Comparison of ENCODE assay signal across 20 cellular contexts in the genomic region with DNA sequence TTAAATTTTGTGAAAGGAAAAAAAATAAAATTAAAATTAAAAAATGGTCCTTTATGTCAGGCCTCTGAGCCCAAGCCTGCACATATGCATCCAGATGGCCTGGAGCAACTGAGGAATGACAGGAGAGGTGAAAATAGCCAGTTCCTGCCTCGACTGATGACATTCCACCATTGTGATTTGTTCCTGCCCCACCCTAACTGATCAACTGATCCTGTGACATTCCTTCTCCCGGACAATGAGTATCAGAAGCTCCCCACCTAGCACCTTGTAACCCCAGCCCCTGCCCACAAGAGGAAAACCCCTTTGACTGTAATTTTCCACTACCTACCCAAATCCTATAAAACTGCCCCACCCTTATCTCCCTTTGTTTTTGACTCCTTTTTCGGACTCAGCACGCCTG.
DNase-seq lines count a peak whose midpoint lies in the region; TF ChIP-seq lines count a peak whose summit lies in the region.
"Had no signal": no experiment of that assay in that cellular context is flagged by ENCODE, and none has a peak within 500 bp of the region (broad histone marks: within the 10 kb centered on the region; RNA-seq: fewer than 3 reads in every experiment).

No MANE protein-coding gene starts in this region.

- POLR2A ChIA-PET in MCF 10A (lab: Yijun Ruan, JAX), result no interaction called here

- H3K4me2 ChIP-seq in mammary epithelial cell (ENCODE audit: insufficient read depth, low read depth, low read length) (no peak overlapping the region), mesendoderm (ENCODE audit: low read length) (no peak overlapping the region), neural progenitor cell (no peak overlapping the region)
- H3K4me2 ChIP-seq: A549; BLaER1 treated with 17β-estradiol and CSF1 and Interleukin-3, amounts not matched to agents 10 nM and 100 nM had no signal

- no peak overlapping the region for H2BK5ac ChIP-seq in mesendoderm (ENCODE audit: low read length)

- dilution Hi-C loops in mammary epithelial cell (cut with HindIII; ENCODE audit: low sequenced_read_pairs), result no loop called here

- H3K23ac ChIP-seq in mesendoderm (ENCODE audit: low read length), result no peak overlapping the region

- CTCF ChIA-PET in mammary epithelial cell (lab: Charles Lee; ENCODE audit: low non-redundant PET), result no interaction called here
- CTCF ChIA-PET in MCF 10A (lab: Yijun Ruan, JAX), result no interaction called here

- intact Hi-C loops in mammary epithelial cell (cut with micrococcal nuclease), result no loop called here
- intact Hi-C loops in MCF 10A (cut with micrococcal nuclease), result no loop called here

- no peak overlapping the region for H3K27ac Mint-ChIP-seq in MCF 10A (ENCODE audit: low read depth, unreplicated experiment)
- H3K27ac Mint-ChIP-seq in endodermal cell, result no peak overlapping the region
- no peak overlapping the region for H3K27ac Mint-ChIP-seq in neural progenitor cell
- H3K27ac Mint-ChIP-seq: B cell; CD4-positive, alpha-beta T cell; CD8-positive, alpha-beta T cell had no signal

- in situ Hi-C loops in mammary epithelial cell (cut with MboI; ENCODE audit: low sequenced_read_pairs in 2 of 2), result no loop called here

- H4K20me1 ChIP-seq in mammary epithelial cell (ENCODE audit: insufficient read depth, low read length) (no peaks in the 10 kb centered on the region), neural progenitor cell (ENCODE audit: low read depth) (no peaks in the 10 kb centered on the region)
- H4K20me1 ChIP-seq: BLaER1 treated with 17β-estradiol and CSF1 and Interleukin-3, amounts not matched to agents 10 nM and 100 nM had no signal

- H3K9me3 ChIP-seq in mammary epithelial cell (replicated peaks; ENCODE audit: insufficient read depth, low read length), result no peaks in the 10 kb centered on the region
- no peaks in the 10 kb centered on the region for H3K9me3 ChIP-seq in endodermal cell (ENCODE audit: control insufficient read depth, low read length)
- no peaks in the 10 kb centered on the region for H3K9me3 ChIP-seq in neural progenitor cell (ENCODE audit: low read depth)
- H3K9me3 ChIP-seq: A549; BLaER1 treated with 17β-estradiol and CSF1 and Interleukin-3, amounts not matched to agents 10 nM and 100 nM had no signal

- H3K36me3 Mint-ChIP-seq in MCF 10A (ENCODE audit: insufficient read depth, unreplicated experiment), result no peaks in the 10 kb centered on the region
- no peaks in the 10 kb centered on the region for H3K36me3 Mint-ChIP-seq in endodermal cell (ENCODE audit: low read depth)
- no peaks in the 10 kb centered on the region for H3K36me3 Mint-ChIP-seq in neural progenitor cell
- H3K36me3 Mint-ChIP-seq: CD8-positive, alpha-beta T cell had no signal

- peaks cover 4% of the 10 kb centered on the region for H3K4me1 ChIP-seq in mammary epithelial cell (ENCODE audit: insufficient read depth, low read length)
- H3K4me1 ChIP-seq in endodermal cell (ENCODE audit: control insufficient read depth, insufficient read depth, low read length), result no peaks in the 10 kb centered on the region
- peaks cover 3% of the 10 kb centered on the region for H3K4me1 ChIP-seq in mesendoderm (ENCODE audit: control insufficient read depth, low read depth, low read length)
- H3K4me1 ChIP-seq in neural progenitor cell, result peaks cover 5% of the 10 kb centered on the region
- H3K4me1 ChIP-seq: A549 had no signal

- BruUV-seq in mammary epithelial cell (replicated peaks; lab: Mats Ljungman, UMichigan), result no TSS peak
- no TSS peak for BruUV-seq in MCF 10A (replicated peaks; lab: Mats Ljungman, UMichigan)

- DNase-seq in mammary epithelial cell (no peak), MCF 10A (ENCODE audit: unreplicated experiment) (no peak), endodermal cell (peak; percentile 40), mesendoderm (peak; percentile 81), neural progenitor cell (ENCODE audit: low spot score) (no peak), COLO829 (ENCODE audit: low spot score) (no peak)
- DNase-seq: AML-193; CD4-positive, alpha-beta T cell; CD8-positive, alpha-beta T cell; COR-L47; DMS153; DMS79; DND-41; EL; GF-D8 had no signal

- H3K79me1 ChIP-seq in mesendoderm (ENCODE audit: low read length), result no peaks in the 10 kb centered on the region

- no peak overlapping the region for H3K4me3 Mint-ChIP-seq in MCF 10A (ENCODE audit: unreplicated experiment)
- no peak overlapping the region for H3K4me3 Mint-ChIP-seq in endodermal cell
- H3K4me3 Mint-ChIP-seq in neural progenitor cell, result no peak overlapping the region
- H3K4me3 Mint-ChIP-seq: B cell; CD4-positive, alpha-beta T cell; CD8-positive, alpha-beta T cell had no signal

- H3K9me3 Mint-ChIP-seq in MCF 10A (ENCODE audit: unreplicated experiment) (peaks cover 7% of the 10 kb centered on the region), endodermal cell (peaks cover 6% of the 10 kb centered on the region), neural progenitor cell (no peaks in the 10 kb centered on the region)

- no peak overlapping the region for H3K9ac ChIP-seq in mammary epithelial cell (ENCODE audit: insufficient read depth, low read length)
- no peak overlapping the region for H3K9ac ChIP-seq in endodermal cell (ENCODE audit: extremely low read depth, low read length, poor library complexity, severe bottlenecking)
- H3K9ac ChIP-seq in mesendoderm (ENCODE audit: low read length), result no peak overlapping the region
- no peak overlapping the region for H3K9ac ChIP-seq in neural progenitor cell
- H3K9ac ChIP-seq: BLaER1 treated with 17β-estradiol and CSF1 and Interleukin-3, amounts not matched to agents 10 nM and 100 nM had no signal

- H2BK120ac ChIP-seq in mesendoderm (ENCODE audit: low read depth, low read length), result no peak overlapping the region

- H4K8ac ChIP-seq in mesendoderm (ENCODE audit: low read depth, low read length), result no peak overlapping the region

- TF ChIP-seq CTCF in mammary epithelial cell (conservative IDR thresholded peaks at IDR 0.05 in 1 of 2, IDR thresholded peaks at IDR 0.05 in 1 of 2; ENCODE audit: extremely low read depth in 1 of 2, insufficient read depth in 1 of 2, low read depth in 1 of 2, low read length in 2 of 2) (no peak), MCF 10A (IDR thresholded peaks at IDR 0.05; ENCODE audit: unreplicated experiment) (no peak), endodermal cell (conservative IDR thresholded peaks at IDR 0.05) (no peak), neural progenitor cell (IDR thresholded peaks at IDR 0.05) (no peak)

- H3K36me3 ChIP-seq in mammary epithelial cell (ENCODE audit: insufficient read depth, low read length), result no peaks in the 10 kb centered on the region
- H3K36me3 ChIP-seq in endodermal cell (ENCODE audit: control insufficient read depth, insufficient read depth, low read length), result no peaks in the 10 kb centered on the region
- H3K36me3 ChIP-seq in mesendoderm (ENCODE audit: control insufficient read depth, insufficient read depth, low read length), result no peaks in the 10 kb centered on the region
- H3K36me3 ChIP-seq in neural progenitor cell, result no peaks in the 10 kb centered on the region
- H3K36me3 ChIP-seq: BLaER1 treated with 17β-estradiol and CSF1 and Interleukin-3, amounts not matched to agents 10 nM and 100 nM had no signal

- H3K27me3 ChIP-seq in mammary epithelial cell (ENCODE audit: insufficient read depth, low read length) (no peaks in the 10 kb centered on the region), endodermal cell (ENCODE audit: control insufficient read depth, insufficient read depth, low read length, poor library complexity, severe bottlenecking) (no peaks in the 10 kb centered on the region), mesendoderm (ENCODE audit: insufficient read depth, low read length, poor library complexity) (no peaks in the 10 kb centered on the region), neural progenitor cell (no peaks in the 10 kb centered on the region)
- H3K27me3 ChIP-seq: BLaER1 treated with 17β-estradiol and CSF1 and Interleukin-3, amounts not matched to agents 10 nM and 100 nM had no signal

- no peak overlapping the region for H3K18ac ChIP-seq in mesendoderm (ENCODE audit: low read length)

- H2AFZ ChIP-seq in mammary epithelial cell (ENCODE audit: low read depth, low read length) (peak overlapping the region; percentile 65), neural progenitor cell (replicated peaks) (no peak overlapping the region)

- H3K79me2 ChIP-seq in mammary epithelial cell (ENCODE audit: insufficient read depth, low read length) (no peaks in the 10 kb centered on the region), mesendoderm (ENCODE audit: control insufficient read depth, insufficient read depth, low read length) (no peaks in the 10 kb centered on the region), neural progenitor cell (ENCODE audit: low read depth) (no peaks in the 10 kb centered on the region)

- H4K5ac ChIP-seq in mesendoderm (ENCODE audit: low read length), result no peak overlapping the region

- H3K27ac ChIP-seq in mammary epithelial cell (ENCODE audit: insufficient read depth, low read depth, low read length) (no peak overlapping the region), endodermal cell (ENCODE audit: low read depth, low read length) (no peak overlapping the region), mesendoderm (ENCODE audit: low read depth, low read length) (no peak overlapping the region), neural progenitor cell (no peak overlapping the region)
- H3K27ac ChIP-seq: 22Rv1; A549; BLaER1 treated with 17β-estradiol and CSF1 and Interleukin-3, amounts not matched to agents 10 nM and 100 nM; C4-2B had no signal

- no peaks in the 10 kb centered on the region for H3K4me1 Mint-ChIP-seq in MCF 10A (ENCODE audit: insufficient read depth, unreplicated experiment)
- H3K4me1 Mint-ChIP-seq in endodermal cell, result peaks cover 43% of the 10 kb centered on the region
- peaks cover 7% of the 10 kb centered on the region for H3K4me1 Mint-ChIP-seq in neural progenitor cell
- H3K4me1 Mint-ChIP-seq: B cell had no signal

- 46% methylated on average over 4 of the region's 4 CpGs for WGBS in mammary epithelial cell (ENCODE audit: low coverage, missing lambda C conversion rate)
- WGBS in endodermal cell (ENCODE audit: insufficient coverage in 1 of 2, insufficient read length in 1 of 2), 2 experiments, result 66 to 81% methylated on average over 3 to 4 of the region's 4 CpGs
- no CpG with 5 or more reads among the region's 4 CpGs for WGBS in mesendoderm (ENCODE audit: extremely low coverage, insufficient coverage, low lambda C conversion rate)

- no peak overlapping the region for H2AK5ac ChIP-seq in mesendoderm (ENCODE audit: low read length)

- H3K56ac ChIP-seq in mesendoderm (ENCODE audit: low read length), result no peak overlapping the region

- peaks cover 4% of the 10 kb centered on the region for H3F3A ChIP-seq in neural progenitor cell (ENCODE audit: low read depth)

- H2BK15ac ChIP-seq in mesendoderm (replicated peaks; ENCODE audit: low read depth), result no peak overlapping the region

- H3K4me3 ChIP-seq in mammary epithelial cell (replicated peaks in 1 of 3; ENCODE audit: insufficient read depth in 1 of 3, low read depth in 2 of 3, low read length in 3 of 3), result no peak overlapping the region
- no peak overlapping the region for H3K4me3 ChIP-seq in endodermal cell (ENCODE audit: low read length)
- H3K4me3 ChIP-seq in mesendoderm (ENCODE audit: low read length), result no peak overlapping the region
- no peak overlapping the region for H3K4me3 ChIP-seq in neural progenitor cell
- H3K4me3 ChIP-seq: A549; BLaER1 treated with 17β-estradiol and CSF1 and Interleukin-3, amounts not matched to agents 10 nM and 100 nM had no signal

- H3K4ac ChIP-seq in mesendoderm (ENCODE audit: low read depth, low read length), result no peak overlapping the region

- no peaks in the 10 kb centered on the region for H3K27me3 Mint-ChIP-seq in MCF 10A (ENCODE audit: insufficient read depth, unreplicated experiment)
- no peaks in the 10 kb centered on the region for H3K27me3 Mint-ChIP-seq in endodermal cell (ENCODE audit: insufficient read depth)
- H3K27me3 Mint-ChIP-seq in neural progenitor cell (ENCODE audit: insufficient read depth, low read depth), result no peaks in the 10 kb centered on the region
- H3K27me3 Mint-ChIP-seq: B cell; CD4-positive, alpha-beta T cell had no signal

Comparison
In these comparisons a context has a peak if more than half of its experiments do, and no peak if none do; other contexts are left out.
1. DNase-seq: peak in endodermal cell (single experiment) and mesendoderm (single experiment); none in mammary epithelial cell (single experiment), MCF 10A (single experiment), neural progenitor cell (single experiment) and COLO829 (single experiment).